1 cellular context compared by ENCODE assay signal in genomic region chr11:77999446-77999845, GRCh38.
TF ChIP-seq lines count a peak whose summit lies in the region.

No MANE protein-coding gene starts in this region.

TF ChIP-seq in H1, 55 proteins besides CTCF, POLR2A, EP300 and RAD21:
- no peak for TF ChIP-seq PHF8 (conservative IDR thresholded peaks at IDR 0.05; ENCODE audit: low read depth, low read length)
- no peak for TF ChIP-seq CTBP2 (IDR thresholded peaks at IDR 0.05; ENCODE audit: borderline replicate concordance, insufficient read depth, insufficient read length, low read length)
- TF ChIP-seq RXRA (IDR thresholded peaks at IDR 0.05; ENCODE audit: insufficient read depth, low read depth, low read length): no peak
- TF ChIP-seq MAFK (IDR thresholded peaks at IDR 0.05; ENCODE audit: low read depth, low read length): no peak
- no peak for TF ChIP-seq POLR2AphosphoS5 (IDR thresholded peaks at IDR 0.05; ENCODE audit: low read depth, low read length)
- TF ChIP-seq SUZ12 (IDR thresholded peaks at IDR 0.05; ENCODE audit: low read length): no peak
- TF ChIP-seq, protein P1, sequence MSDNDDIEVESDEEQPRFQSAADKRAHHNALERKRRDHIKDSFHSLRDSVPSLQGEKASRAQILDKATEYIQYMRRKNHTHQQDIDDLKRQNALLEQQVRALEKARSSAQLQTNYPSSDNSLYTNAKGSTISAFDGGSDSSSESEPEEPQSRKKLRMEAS (IDR thresholded peaks at IDR 0.05): no peak
- no peak for TF ChIP-seq RBBP5 (IDR thresholded peaks at IDR 0.05; ENCODE audit: borderline replicate concordance, low read depth, low read length)
- TF ChIP-seq, protein P2, sequence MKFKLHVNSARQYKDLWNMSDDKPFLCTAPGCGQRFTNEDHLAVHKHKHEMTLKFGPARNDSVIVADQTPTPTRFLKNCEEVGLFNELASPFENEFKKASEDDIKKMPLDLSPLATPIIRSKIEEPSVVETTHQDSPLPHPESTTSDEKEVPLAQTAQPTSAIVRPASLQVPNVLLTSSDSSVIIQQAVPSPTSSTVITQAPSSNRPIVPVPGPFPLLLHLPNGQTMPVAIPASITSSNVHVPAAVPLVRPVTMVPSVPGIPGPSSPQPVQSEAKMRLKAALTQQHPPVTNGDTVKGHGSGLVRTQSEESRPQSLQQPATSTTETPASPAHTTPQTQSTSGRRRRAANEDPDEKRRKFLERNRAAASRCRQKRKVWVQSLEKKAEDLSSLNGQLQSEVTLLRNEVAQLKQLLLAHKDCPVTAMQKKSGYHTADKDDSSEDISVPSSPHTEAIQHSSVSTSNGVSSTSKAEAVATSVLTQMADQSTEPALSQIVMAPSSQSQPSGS (IDR thresholded peaks at IDR 0.05; ENCODE audit: low read length): no peak
- no peak for TF ChIP-seq FOSL1 (IDR thresholded peaks at IDR 0.05; ENCODE audit: insufficient read depth, low read depth, low read length)
- no peak for TF ChIP-seq JUN (IDR thresholded peaks at IDR 0.05; ENCODE audit: low read depth, low read length)
- no peak for TF ChIP-seq CHD2 (IDR thresholded peaks at IDR 0.05; ENCODE audit: low read length)
- TF ChIP-seq, protein P3, sequence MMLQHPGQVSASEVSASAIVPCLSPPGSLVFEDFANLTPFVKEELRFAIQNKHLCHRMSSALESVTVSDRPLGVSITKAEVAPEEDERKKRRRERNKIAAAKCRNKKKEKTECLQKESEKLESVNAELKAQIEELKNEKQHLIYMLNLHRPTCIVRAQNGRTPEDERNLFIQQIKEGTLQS (IDR thresholded peaks at IDR 0.05; ENCODE audit: insufficient read depth, low read depth, low read length): no peak
- TF ChIP-seq GABPA (IDR thresholded peaks at IDR 0.05; ENCODE audit: borderline replicate concordance, insufficient read depth, low read length): no peak
- TF ChIP-seq SP4 (IDR thresholded peaks at IDR 0.05; ENCODE audit: low read length): no peak
- TF ChIP-seq GTF2F1 (IDR thresholded peaks at IDR 0.05; ENCODE audit: borderline replicate concordance, low read depth, low read length): no peak
